In genomic region chr15:76059320-76060097, GRCh38 we compare ENCODE assay signal across 8 cellular contexts. TPM values are rescaled to one million over a fixed set of nuclear protein-coding genes. Genes with fewer than 3 reads are reported as not detected.
A peak's percentile ranks its signal among the peaks of the same experiment; 100 is the strongest.
DNase-seq lines count a peak whose midpoint lies in the region; ATAC-seq, FAIRE-seq and TF ChIP-seq lines count a peak whose summit lies in the region.

TMEM266 (plus strand) TSS chr15:76059985; CDS start chr15:76134264, 74,279 bp downstream.

- H3K9me3 ChIP-seq in right atrium auricular region (no peaks in the 10 kb centered on the region), pancreas (no peaks in the 10 kb centered on the region)

- H3K27ac Mint-ChIP-seq in activated naive CD8-positive, alpha-beta T cell treated with anti-CD3 and anti-CD28 coated beads for 36 hours: no peak within 1 kb of the TSS

- H3K4me1 ChIP-seq in right atrium auricular region: peaks cover 0 to 20% of the 10 kb centered on the region in 2 donors
- H3K4me1 ChIP-seq in pancreas: peaks cover 0 to 9% (median 0%) of the 10 kb centered on the region in 3 donors

- H3K27me3 Mint-ChIP-seq in activated naive CD8-positive, alpha-beta T cell treated with anti-CD3 and anti-CD28 coated beads for 36 hours: peaks cover 65% of the 10 kb centered on the region

- no peaks in the 10 kb centered on the region for H3K36me3 ChIP-seq in right atrium auricular region
- H3K36me3 ChIP-seq in pancreas: no peaks in the 10 kb centered on the region

- no peak for TF ChIP-seq POLR2A in GM12892 (IDR thresholded peaks at IDR 0.05; ENCODE audit: low read depth, low read length)

- no peaks in the 10 kb centered on the region for H3K36me3 Mint-ChIP-seq in activated naive CD8-positive, alpha-beta T cell treated with anti-CD3 and anti-CD28 coated beads for 36 hours

- TF ChIP-seq CTCF in AG09309 (IDR thresholded peaks at IDR 0.05; ENCODE audit: control insufficient read depth, insufficient read depth, low read depth, low read length, missing control alignments) (no peak), right atrium auricular region (IDR thresholded peaks at IDR 0.05) (no peak), pancreas (IDR thresholded peaks at IDR 0.05) (no peak)

- H3K9me3 Mint-ChIP-seq in activated naive CD8-positive, alpha-beta T cell treated with anti-CD3 and anti-CD28 coated beads for 36 hours: no peaks in the 10 kb centered on the region

- intact Hi-C loops in pancreas (cut with DNase I): loop anchor here in 2 of 3 donors (5.0 to 10.0 kb wide), 2 partner anchors 75 to 78 kb away; no protein-coding TSS in a partner anchor

- 1% methylated on average over 58 to 106 of the region's 106 CpGs for WGBS in pancreas, 2 donors

- H3K27ac ChIP-seq in right atrium auricular region: no peak within 1 kb of the TSS
- peak within 1 kb of the TSS in 1 of 4 donors; percentile 42 for H3K27ac ChIP-seq in pancreas

- H3K4me1 Mint-ChIP-seq in activated naive CD8-positive, alpha-beta T cell treated with anti-CD3 and anti-CD28 coated beads for 36 hours: peaks cover 39% of the 10 kb centered on the region

- H3K27me3 ChIP-seq in right atrium auricular region: peaks cover 0 to 4% of the 10 kb centered on the region in 2 donors
- no peaks in the 10 kb centered on the region for H3K27me3 ChIP-seq in pancreas

- DNase-seq in AG09309 (ENCODE audit: low read depth) (no peak), GM12892 (ENCODE audit: insufficient read length) (peak; percentile 61), NCI-H526 treated with DMSO at 0.1 percent for 48 hours (lab: John Stamatoyannopoulos, UW) (peak; percentile 43), right atrium auricular region (ENCODE audit: low spot score) (no peak), pancreas (peak; percentile 57 to 88 (median 69)), pons (ENCODE audit: low spot score) (no peak)
- DNase-seq in activated naive CD8-positive, alpha-beta T cell treated with anti-CD3 and anti-CD28 coated beads for 36 hours: peak; percentile 47

- FAIRE-seq in GM12892 (lab: Jason Lieb, UNC): no peak
- FAIRE-seq in pancreas (lab: Jason Lieb, UNC): no peak

- peak within 1 kb of the TSS; percentile 72 for H3K4me3 Mint-ChIP-seq in activated naive CD8-positive, alpha-beta T cell treated with anti-CD3 and anti-CD28 coated beads for 36 hours

- peak; percentile 69 to 89 (median 82) for ATAC-seq in pancreas
- ATAC-seq in HG03175 (IDR thresholded peaks at IDR 0.05; ENCODE audit: unreplicated experiment): no peak

- peak within 1 kb of the TSS; percentile 57 for H3K4me3 ChIP-seq in AG09309 (ENCODE audit: control insufficient read depth, low read depth, low read length)
- H3K4me3 ChIP-seq in right atrium auricular region: peak within 1 kb of the TSS; percentile 57 to 63
- H3K4me3 ChIP-seq in pancreas: peak within 1 kb of the TSS; percentile 39 to 71 (median 56)

RNA-seq across cellular contexts. Expression of gene TMEM266, which starts in this region (rescaled TPM):
- polyA plus RNA-seq in GM12892 (2012; ENCODE audit: missing spikeins): 1.4 TPM
- under 1 TPM in 1 of 2 experiments, not detected in 1; 0.12 TPM for total RNA-seq in activated naive CD8-positive, alpha-beta T cell treated with anti-CD3 and anti-CD28 coated beads for 36 hours
- total RNA-seq in right atrium auricular region: under 1 TPM in 1 of 2 donors, not detected in 1; 0.20 TPM
- 1 to 10 TPM; 1.9 to 5.5 (median 4.2) TPM for total RNA-seq in pancreas
- polyA plus RNA-seq in pancreas: 1 to 10 TPM; 1.9 to 4.3 TPM

Comparison
In these comparisons a context has a peak if more than half of its experiments do, and no peak if none do; other contexts are left out.
1. Peak in DNase-seq in activated naive CD8-positive, alpha-beta T cell treated with anti-CD3 and anti-CD28 coated beads for 36 hours; RNA of the gene not detected or under 1 TPM.
2. DNase-seq: peak in GM12892 (single experiment), NCI-H526 treated with DMSO at 0.1 percent for 48 hours (single experiment) and pancreas (6 of 6); none in AG09309 (single experiment), right atrium auricular region (single experiment) and pons (single experiment).
3. Peak in every context shown above with its lines, with median percentiles within 50 percentile points of each other: H3K4me3 ChIP-seq.